In the genomic region with DNA sequence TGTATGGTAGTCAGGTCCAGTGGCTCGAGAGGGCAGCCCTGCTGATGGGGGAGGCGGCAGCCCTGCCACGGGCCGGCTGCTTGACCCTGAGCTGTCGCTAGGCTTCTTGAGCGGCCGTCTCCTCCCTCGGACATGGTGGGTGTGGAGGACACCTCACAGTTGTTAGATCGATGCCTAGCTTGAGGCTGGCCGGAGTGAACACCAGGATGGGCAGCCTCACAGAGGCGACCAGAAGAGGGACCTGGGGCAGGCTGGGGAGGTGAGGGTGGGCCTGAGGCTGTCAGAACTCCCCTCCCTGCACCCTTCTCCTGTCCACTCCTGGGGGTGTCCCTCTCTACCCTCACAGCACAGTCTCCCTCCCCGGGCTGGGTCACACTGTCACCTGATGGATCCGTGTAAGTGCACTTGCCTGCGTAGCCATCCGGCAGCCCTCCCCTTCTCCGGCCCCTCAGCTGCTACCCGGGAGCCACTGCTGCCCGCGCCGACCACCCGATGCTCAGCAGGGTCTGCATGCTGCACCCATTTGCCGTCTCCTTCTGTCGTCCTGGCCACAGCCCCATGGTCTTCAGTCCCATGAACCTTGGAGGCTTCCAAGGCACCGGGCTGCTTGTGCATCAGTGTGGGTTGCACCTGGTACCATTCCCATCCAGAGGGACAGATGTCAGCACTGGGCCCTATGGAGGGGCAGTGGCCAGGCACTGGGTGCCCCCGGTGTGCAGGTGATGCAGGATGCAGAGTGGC, we compare ENCODE assay signal across 16 cellular contexts.
"Had no signal": no experiment of that assay in that cellular context is flagged by ENCODE, and none has a peak within 500 bp of the region (broad histone marks: within the 10 kb centered on the region; RNA-seq: fewer than 3 reads in every experiment).

No MANE protein-coding gene starts in this region.

- H3K27ac Mint-ChIP-seq: mesothelial cell of epicardium had no signal

- H3K4me3 Mint-ChIP-seq: mesothelial cell of epicardium had no signal

- H3K27me3 ChIP-seq: dorsolateral prefrontal cortex, esophagus muscularis mucosa, foreskin keratinocyte, gastroesophageal sphincter, heart right ventricle, left lung had no signal

- H3K4me1 Mint-ChIP-seq: mesothelial cell of epicardium had no signal

- DNase-seq: dermis blood vessel endothelial cell; dorsolateral prefrontal cortex; effector CD4-positive, alpha-beta T cell; effector memory CD4-positive, alpha-beta T cell; foreskin keratinocyte; hippocampal formation; left cardiac atrium; lower lobe of right lung; mesenchymal stem cell had no signal

- H3K4me1 ChIP-seq: foreskin keratinocyte, left lung had no signal

- ATAC-seq: foreskin keratinocyte, gastroesophageal sphincter, heart right ventricle, left cardiac atrium, left lung, lower lobe of right lung, mucosa of descending colon had no signal

- H3K4me3 ChIP-seq: coronary artery, esophagus muscularis mucosa, gastroesophageal sphincter, heart right ventricle, left lung, lower lobe of right lung, mucosa of descending colon had no signal

- H3K9me3 ChIP-seq: gastroesophageal sphincter, left lung, lower lobe of right lung, mucosa of descending colon had no signal

- H3K36me3 Mint-ChIP-seq: mesothelial cell of epicardium had no signal

- H3K27ac ChIP-seq: coronary artery, dorsolateral prefrontal cortex, esophagus muscularis mucosa, foreskin keratinocyte, gastroesophageal sphincter, heart right ventricle, left lung, lower lobe of right lung had no signal

- H3K36me3 ChIP-seq: lower lobe of right lung had no signal

- H3K9me3 Mint-ChIP-seq: mesothelial cell of epicardium had no signal
